In genomic region chr4:125393825-125394224, GRCh38 we compare ENCODE assay signal across 22 cellular contexts.
DNase-seq lines count a peak whose midpoint lies in the region; ATAC-seq and TF ChIP-seq lines count a peak whose summit lies in the region.
"Had no signal": no experiment of that assay in that cellular context is flagged by ENCODE, and none has a peak within 500 bp of the region (broad histone marks: within the 10 kb centered on the region; RNA-seq: fewer than 3 reads in every experiment).

No MANE protein-coding gene starts in this region.

- WGBS in sigmoid colon, 2 donors: 28 to 67% methylated on average over 2 of the region's 2 CpGs
- 78 to 82% (median 82%) methylated on average over 2 of the region's 2 CpGs for whole genome bisulfite sequencing in ovary, 3 donors

- H3K4me3 Mint-ChIP-seq in T-cell: no peak overlapping the region
- H3K4me3 Mint-ChIP-seq: CD4-positive, CD25-positive, alpha-beta regulatory T cell had no signal

- H3K9ac ChIP-seq in HUES48 (ENCODE audit: low read depth, low read length): no peak overlapping the region
- no peak overlapping the region for H3K9ac ChIP-seq in SK-N-MC (ENCODE audit: insufficient read length)

- TF ChIP-seq CTCF in sigmoid colon (IDR thresholded peaks at IDR 0.05) (no peak), ovary (IDR thresholded peaks at IDR 0.05) (no peak)

- H3K27ac ChIP-seq in HUES48 (ENCODE audit: low read depth, low read length) (peak overlapping the region; percentile 27), SK-N-MC (peak overlapping the region; percentile 18), sigmoid colon (peak overlapping the region in 3 of 4 donors; percentile 36 to 86 (median 84)), ovary (no peak overlapping the region)

- intact Hi-C loops in sigmoid colon (cut with DNase I): loop anchor here (5.0 kb wide), 1 partner anchor 77 kb away; no protein-coding TSS in a partner anchor
- intact Hi-C loops in ovary (cut with DNase I): no loop called here

- H3K9me3 Mint-ChIP-seq in T-cell: peaks cover 0 to 10% (median 9%) of the 10 kb centered on the region in 3 donors

- POLR2A ChIA-PET in T-cell (lab: Charles Lee): no interaction called here

- no peaks in the 10 kb centered on the region for H3K4me1 Mint-ChIP-seq in T-cell
- H3K4me1 Mint-ChIP-seq: CD4-positive, CD25-positive, alpha-beta regulatory T cell had no signal

- no peaks in the 10 kb centered on the region for H3K27me3 Mint-ChIP-seq in T-cell
- H3K27me3 Mint-ChIP-seq: CD4-positive, CD25-positive, alpha-beta regulatory T cell had no signal

- CTCF ChIA-PET in T-cell (lab: Charles Lee): interaction anchor here in 1 of 2 donors (0.8 kb wide), 1 partner anchor 65 kb away, joined by 3 read pairs; no protein-coding TSS in a partner anchor

- H3K27me3 ChIP-seq in HUES48 (ENCODE audit: control insufficient read depth, insufficient read depth, low read length) (no peaks in the 10 kb centered on the region), sigmoid colon (no peaks in the 10 kb centered on the region), ovary (no peaks in the 10 kb centered on the region)

- no peaks in the 10 kb centered on the region for H3K36me3 Mint-ChIP-seq in T-cell
- H3K36me3 Mint-ChIP-seq: CD4-positive, CD25-positive, alpha-beta regulatory T cell had no signal

- no peak overlapping the region for H3K4me3 ChIP-seq in HUES48 (ENCODE audit: low read depth, low read length)
- no peak overlapping the region for H3K4me3 ChIP-seq in SK-N-MC
- no peak overlapping the region for H3K4me3 ChIP-seq in sigmoid colon
- no peak overlapping the region for H3K4me3 ChIP-seq in ovary

- ATAC-seq in T-cell (replicated peaks in 1 of 4) (no peak), GM18502 (IDR thresholded peaks at IDR 0.05; ENCODE audit: poor library complexity, unreplicated experiment) (no peak)
- ATAC-seq: HepG2 had no signal

- TF ChIP-seq EP300 in sigmoid colon (IDR thresholded peaks at IDR 0.05) (no peak), ovary (IDR thresholded peaks at IDR 0.05) (no peak)

- TF ChIP-seq POLR2A in sigmoid colon (IDR thresholded peaks at IDR 0.05): no peak
- no peak for TF ChIP-seq POLR2A in ovary (IDR thresholded peaks at IDR 0.05)

- no peaks in the 10 kb centered on the region for H3K36me3 ChIP-seq in HUES48 (ENCODE audit: control insufficient read depth, insufficient read depth, low read length)
- H3K36me3 ChIP-seq in SK-N-MC (ENCODE audit: insufficient read depth, low read length): peaks cover 30% of the 10 kb centered on the region
- no peaks in the 10 kb centered on the region for H3K36me3 ChIP-seq in sigmoid colon
- H3K36me3 ChIP-seq in ovary: no peaks in the 10 kb centered on the region

- H3K27ac Mint-ChIP-seq in T-cell: no peak overlapping the region
- H3K27ac Mint-ChIP-seq: CD4-positive, CD25-positive, alpha-beta regulatory T cell had no signal

- H3K9me3 ChIP-seq in HUES48 (ENCODE audit: control insufficient read depth, insufficient read depth, low read length) (no peaks in the 10 kb centered on the region), SK-N-MC (ENCODE audit: low read depth, low read length) (no peaks in the 10 kb centered on the region), sigmoid colon (no peaks in the 10 kb centered on the region), ovary (no peaks in the 10 kb centered on the region)
- H3K9me3 ChIP-seq: Caco-2 had no signal

- DNase-seq in SK-N-MC (ENCODE audit: low read depth, low spot score): no peak
- peak; percentile 5 for DNase-seq in iPS DF 4.7 (ENCODE audit: extremely low read depth, low spot score)
- no peak for DNase-seq in sigmoid colon
- no peak for DNase-seq in T-cell
- DNase-seq in ovary: no peak
- DNase-seq: Caco-2; CD4-positive, CD25-positive, alpha-beta regulatory T cell; DMS 273 treated with DMSO at 0.1 percent for 48 hours; DND-41; GOT3; KBM-7; MM.1S; NCI-H1092; NCI-H1436; NCI-H1930; NCI-H2171; NCI-H446; NCI-H526; Right ventricle myocardium superior had no signal

- H3K4me1 ChIP-seq in HUES48 (ENCODE audit: control insufficient read depth, insufficient read depth, low read length) (peaks cover 23% of the 10 kb centered on the region; the same call in 1 of the 2 replicates), sigmoid colon (peaks cover 0 to 69% (median 49%) of the 10 kb centered on the region in 4 donors), ovary (ENCODE audit: insufficient read depth) (peaks cover 2% of the 10 kb centered on the region)
- H3K4me1 ChIP-seq: Caco-2 had no signal

Comparison
In these comparisons a context has a peak if more than half of its experiments do, and no peak if none do; other contexts are left out.
1. H3K27ac ChIP-seq: peak in HUES48 (single experiment), SK-N-MC (single experiment) and sigmoid colon (3 of 4); none in ovary (0 of 2).